ENCODE assay signal across 26 cellular contexts in the genomic region with DNA sequence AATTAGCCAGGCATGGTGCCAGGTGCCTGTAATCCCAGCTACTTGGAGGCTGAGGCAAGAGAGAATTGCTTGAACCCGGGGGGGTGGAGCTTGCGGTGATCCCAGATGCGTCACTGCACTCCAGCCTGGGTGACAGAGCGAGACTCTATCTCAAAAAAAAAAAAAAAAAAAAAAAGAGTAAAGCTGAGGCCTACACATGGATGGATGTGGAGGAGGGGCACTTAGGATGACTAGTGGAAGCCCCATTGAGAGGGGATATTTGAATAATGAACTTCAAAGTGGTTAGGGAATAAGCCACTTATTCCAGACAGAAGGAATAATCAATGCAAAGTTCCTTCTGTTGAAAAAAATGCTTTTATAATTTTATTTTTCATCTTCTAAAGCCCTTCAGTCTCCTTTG.
"Had no signal": no experiment of that assay in that cellular context is flagged by ENCODE, and none has a peak within 500 bp of the region (broad histone marks: within the 10 kb centered on the region; RNA-seq: fewer than 3 reads in every experiment).

No MANE protein-coding gene starts in this region.

- H3K36me3 ChIP-seq: prostate gland, right lobe of liver had no signal

- H2AFZ ChIP-seq: parathyroid adenoma had no signal

- H3K9me3 Mint-ChIP-seq: endodermal cell; naive B cell; nephron; stimulated activated effector memory CD8-positive, alpha-beta T cell treated with anti-CD3 and anti-CD28 coated beads, Interleukin-12 subunit alpha, Interleukin-12 subunit beta, amount 100 ng/mL, for 72 hours; type B pancreatic cell had no signal

- H3K4me3 ChIP-seq: heart left ventricle, left ventricle myocardium inferior, lower lobe of right lung, prostate gland, right lobe of liver, suprapubic skin, thyroid gland had no signal

- DNase-seq: dermis blood vessel endothelial cell; endodermal cell; erythroblast; foreskin keratinocyte; hypothalamus; kidney; left cardiac atrium; left ventricle myocardium inferior; lower lobe of right lung; mesenchymal stem cell; naive B cell; right lobe of liver; stimulated activated CD4-positive, alpha-beta T cell treated with anti-CD3 and anti-CD28 coated beads, Interleukin-4, amount 100 ng/mL, for 1 hour; stimulated activated CD8-positive, alpha-beta memory T cell treated with anti-CD3 and anti-CD28 coated beads, Interleukin-4, amount 100 ng/mL, for 48 hours; stimulated activated naive CD8-positive, alpha-beta T cell treated with anti-CD3 and anti-CD28 coated beads, Interleukin-15, Interleukin-2, amounts not matched to agents 100 U/mL and 50 U/mL, for 24 hours; thyroid gland had no signal

- H3K27me3 Mint-ChIP-seq: naive B cell, type B pancreatic cell had no signal

- FAIRE-seq: colon, endothelial cell of umbilical vein, kidney, urothelium cell line had no signal

- H3K4me1 ChIP-seq: foreskin keratinocyte, heart left ventricle, left ventricle myocardium inferior, lower lobe of right lung, parathyroid adenoma, prostate gland, suprapubic skin, thyroid gland had no signal

- H3K9me3 ChIP-seq: heart left ventricle, left ventricle myocardium inferior, lower lobe of right lung, prostate gland, right lobe of liver, suprapubic skin, thyroid gland had no signal

- H3K27ac ChIP-seq: foreskin keratinocyte, heart left ventricle, left ventricle myocardium inferior, lower lobe of right lung, parathyroid adenoma, prostate gland, right lobe of liver, suprapubic skin, thyroid gland had no signal

- ATAC-seq: foreskin keratinocyte; heart left ventricle; left cardiac atrium; lower lobe of right lung; stimulated activated effector memory CD8-positive, alpha-beta T cell treated with anti-CD3 and anti-CD28 coated beads, Interleukin-12 subunit alpha, Interleukin-12 subunit beta, amount 100 ng/mL, for 72 hours; stimulated activated naive CD8-positive, alpha-beta T cell treated with anti-CD3 and anti-CD28 coated beads, Interleukin-15, Interleukin-2, amounts not matched to agents 100 U/mL and 50 U/mL, for 24 hours had no signal

- H3K27ac Mint-ChIP-seq: endodermal cell; stimulated activated effector memory CD8-positive, alpha-beta T cell treated with anti-CD3 and anti-CD28 coated beads, Interleukin-12 subunit alpha, Interleukin-12 subunit beta, amount 100 ng/mL, for 72 hours; type B pancreatic cell had no signal

- H3K27me3 ChIP-seq: foreskin keratinocyte, heart left ventricle, right lobe of liver, suprapubic skin, thyroid gland had no signal

- H3K79me2 ChIP-seq: parathyroid adenoma had no signal

- H3K4me3 Mint-ChIP-seq: endodermal cell; naive B cell; nephron; stimulated activated effector memory CD8-positive, alpha-beta T cell treated with anti-CD3 and anti-CD28 coated beads, Interleukin-12 subunit alpha, Interleukin-12 subunit beta, amount 100 ng/mL, for 72 hours; type B pancreatic cell had no signal

- H3K9ac ChIP-seq: parathyroid adenoma had no signal

- H3K4me1 Mint-ChIP-seq: naive B cell; nephron; stimulated activated effector memory CD8-positive, alpha-beta T cell treated with anti-CD3 and anti-CD28 coated beads, Interleukin-12 subunit alpha, Interleukin-12 subunit beta, amount 100 ng/mL, for 72 hours had no signal
